In the genomic region with DNA sequence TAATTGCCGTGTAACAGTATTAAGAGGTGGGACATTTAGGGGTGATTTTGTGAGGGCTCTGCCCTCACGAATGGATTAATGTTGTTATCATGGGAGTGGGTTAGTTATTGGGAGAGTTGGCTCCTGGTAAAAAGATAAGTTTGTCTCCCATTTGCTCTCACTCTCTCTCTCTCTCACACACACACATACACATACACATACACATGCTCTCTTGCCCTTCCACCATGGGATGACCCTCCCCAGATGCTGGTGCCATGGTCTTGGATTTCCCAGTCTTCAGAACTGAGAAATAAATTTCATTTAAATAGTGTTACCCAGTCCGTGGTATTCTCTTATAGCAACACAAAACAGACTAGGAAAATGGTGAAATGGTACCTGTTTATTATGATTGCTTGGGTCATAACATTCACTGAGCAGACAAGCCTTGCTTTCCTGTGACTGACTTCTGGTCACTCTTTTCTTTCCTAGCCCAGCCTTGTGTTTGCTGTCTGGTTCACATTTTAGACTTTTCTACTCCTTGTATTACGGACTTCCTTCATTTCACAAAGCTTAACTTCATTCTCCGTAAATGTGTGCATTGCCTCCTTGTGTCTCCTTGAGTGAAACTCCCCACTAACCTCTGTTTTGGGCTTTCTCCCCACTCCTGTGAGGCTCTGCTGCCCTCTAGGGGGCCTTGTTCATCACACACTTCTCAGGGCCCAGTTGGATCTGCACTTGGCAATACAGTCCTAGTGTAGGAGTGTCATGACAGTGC, we compare ENCODE assay signal across 7 cellular contexts.
DNase-seq lines count a peak whose midpoint lies in the region; TF ChIP-seq lines count a peak whose summit lies in the region.

No MANE protein-coding gene starts in this region.

- TF ChIP-seq CTCF in GM12875 (IDR thresholded peaks at IDR 0.05; ENCODE audit: borderline replicate concordance, insufficient read depth, low read depth, low read length) (peak; percentile 88), HFFc6 (IDR thresholded peaks at IDR 0.05) (peak; percentile 96)

- H3K36me3 Mint-ChIP-seq in HFFc6 (ENCODE audit: low read depth), result 0 out of 2 replicates have a peak, but pooled peaks cover 8% of the 10 kb centered on the region

- H3K27me3 Mint-ChIP-seq in HFFc6 (ENCODE audit: insufficient read depth), result no peaks in the 10 kb centered on the region; the same call in 1 of the 2 replicates

- H3K4me3 Mint-ChIP-seq in HFFc6, result peak overlapping the region; percentile 30

- H3K4me3 ChIP-seq in GM12875 (ENCODE audit: low read depth, low read length) (no peak overlapping the region), skeletal muscle satellite cell (ENCODE audit: low read length) (peak overlapping the region; percentile 11)

- peaks cover 31% of the 10 kb centered on the region for H3K4me1 Mint-ChIP-seq in HFFc6 (ENCODE audit: low read depth)

- H3K27me3 ChIP-seq in skeletal muscle satellite cell (ENCODE audit: control insufficient read depth, insufficient read depth, low read length), result no peaks in the 10 kb centered on the region

- DNase-seq in HFFc6 (peak; percentile 87), MV-4-11 (lab: John Stamatoyannopoulos, UW) (peak; percentile 78), T-helper 2 cell (peak; percentile 27 to 82 (median 54)), anterior cingulate cortex (lab: John Stamatoyannopoulos, UW) (peak in 51 of 58 donors; percentile 6 to 82 (median 44)), hepatic stellate cell (ENCODE audit: low spot score) (peak; percentile 53)

- peak overlapping the region; percentile 19 for H3K9ac ChIP-seq in skeletal muscle satellite cell (ENCODE audit: low read depth, low read length)

- H3K27ac Mint-ChIP-seq in HFFc6, result peak overlapping the region; percentile 47; the same call in 1 of the 2 replicates

- H3K36me3 ChIP-seq in skeletal muscle satellite cell (ENCODE audit: insufficient read depth, low read length), result no peaks in the 10 kb centered on the region

- no peaks in the 10 kb centered on the region for H3K9me3 ChIP-seq in skeletal muscle satellite cell (replicated peaks; ENCODE audit: low read length)

- peak overlapping the region; percentile 60 for H3K4me2 ChIP-seq in skeletal muscle satellite cell (ENCODE audit: low read length)

- H3K4me1 ChIP-seq in skeletal muscle satellite cell (ENCODE audit: control insufficient read depth, insufficient read depth, low read length), result peaks cover 6% of the 10 kb centered on the region

- H3K9me3 Mint-ChIP-seq in HFFc6, result no peaks in the 10 kb centered on the region
